In the genomic region with DNA sequence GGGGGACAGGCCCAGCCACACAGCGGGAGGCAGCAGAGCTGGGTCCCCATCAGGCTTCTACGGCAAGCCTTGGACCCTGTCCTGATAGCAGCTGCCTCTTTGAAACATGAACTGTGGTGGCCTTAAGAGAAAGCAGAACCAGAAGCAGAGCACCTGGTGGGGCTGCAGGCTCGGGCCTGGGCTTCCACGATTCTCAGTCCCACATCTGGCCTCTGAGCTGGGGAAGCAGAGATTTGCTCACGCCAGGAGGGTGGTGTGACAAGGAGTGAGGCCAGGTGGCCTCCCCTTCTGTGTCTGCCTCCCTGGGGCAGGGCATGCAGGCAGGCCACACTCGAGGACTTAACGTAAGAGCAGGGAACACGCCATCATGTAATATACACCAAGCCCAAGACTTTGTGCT, we compare ENCODE assay signal across 21 cellular contexts. TPM values are rescaled to one million over a fixed set of nuclear protein-coding genes. Genes with fewer than 3 reads are reported as not detected.
"Had no signal": no experiment of that assay in that cellular context is flagged by ENCODE, and none has a peak within 500 bp of the region (broad histone marks: within the 10 kb centered on the region; RNA-seq: fewer than 3 reads in every experiment).

No MANE protein-coding gene starts in this region.

- H3K9me3 Mint-ChIP-seq: activated naive CD4-positive, alpha-beta T cell treated with anti-CD3 and anti-CD28 coated beads, Interleukin-2, amount 50 U/mL, for 24 hours; activated T-cell treated with anti-CD3 and anti-CD28 coated beads, Interleukin-2, amount 50 U/mL, for 24 hours; brain; central memory CD8-positive, alpha-beta T cell had no signal

- H3K27ac ChIP-seq: coronary artery, left ventricle myocardium inferior, right atrium auricular region, transverse colon, vagina had no signal

- H3K27me3 Mint-ChIP-seq: activated naive CD4-positive, alpha-beta T cell treated with anti-CD3 and anti-CD28 coated beads, Interleukin-2, amount 50 U/mL, for 24 hours; activated T-cell treated with anti-CD3 and anti-CD28 coated beads, Interleukin-2, amount 50 U/mL, for 24 hours; central memory CD8-positive, alpha-beta T cell had no signal

- H3K4me3 ChIP-seq: coronary artery, left ventricle myocardium inferior, mucosa of descending colon, right atrium auricular region, transverse colon, vagina had no signal

- H3K4me1 ChIP-seq: transverse colon, vagina had no signal

- H3K27me3 ChIP-seq: right atrium auricular region, transverse colon, vagina had no signal

- H3K36me3 ChIP-seq: left ventricle myocardium inferior, right atrium auricular region, transverse colon, vagina had no signal

- ATAC-seq: activated CD4-positive, CD25-positive, alpha-beta regulatory T cell treated with anti-CD3 and anti-CD28 coated beads, Interleukin-2, amount 50 U/mL, for 24 hours; esophagus mucosa; naive thymus-derived CD4-positive, alpha-beta T cell had no signal

- H3K36me3 Mint-ChIP-seq: activated naive CD4-positive, alpha-beta T cell treated with anti-CD3 and anti-CD28 coated beads, Interleukin-2, amount 50 U/mL, for 24 hours; brain; naive thymus-derived CD4-positive, alpha-beta T cell had no signal

- H3K4me3 Mint-ChIP-seq: activated naive CD4-positive, alpha-beta T cell treated with anti-CD3 and anti-CD28 coated beads, Interleukin-2, amount 50 U/mL, for 24 hours; activated T-cell treated with anti-CD3 and anti-CD28 coated beads, Interleukin-2, amount 50 U/mL, for 24 hours; brain; central memory CD8-positive, alpha-beta T cell; naive thymus-derived CD4-positive, alpha-beta T cell had no signal

- H3K9me3 ChIP-seq: left ventricle myocardium inferior, mucosa of descending colon, right atrium auricular region, transverse colon, vagina had no signal

- DNase-seq: activated T-cell treated with anti-CD3 and anti-CD28 coated beads, Interleukin-2, amount 50 U/mL, for 24 hours; hypothalamus; left ventricle myocardium inferior; naive thymus-derived CD4-positive, alpha-beta T cell; occipital lobe; stimulated activated CD4-positive, alpha-beta T cell treated with anti-CD3 and anti-CD28 coated beads, Interleukin-2, amount 100 ng/mL, for 48 hours; stimulated activated naive CD4-positive, alpha-beta T cell treated with Interleukin-2 at 50 U/mL for 16 hours; T-helper 9 cell; transverse colon had no signal

- H3K27ac Mint-ChIP-seq: activated naive CD4-positive, alpha-beta T cell treated with anti-CD3 and anti-CD28 coated beads, Interleukin-2, amount 50 U/mL, for 24 hours; activated T-cell treated with anti-CD3 and anti-CD28 coated beads, Interleukin-2, amount 50 U/mL, for 24 hours had no signal

RNA-seq across cellular contexts. Expression of gene GMCL2, which starts 59.6 kb away (rescaled TPM):
- total RNA-seq: esophagus mucosa; kidney epithelial cell; left ventricle myocardium inferior; mucosa of descending colon; naive thymus-derived CD4-positive, alpha-beta T cell; occipital lobe; posterior vena cava; right atrium auricular region; skeletal muscle tissue; transverse colon; vagina had no signal
- polyA plus RNA-seq: naive thymus-derived CD4-positive, alpha-beta T cell had no signal
